Comparison of ENCODE assay signal across 13 cellular contexts in genomic region chr7:105046414-105046813, GRCh38. TPM values are rescaled to one million over a fixed set of nuclear protein-coding genes. Genes with fewer than 3 reads are reported as not detected.
DNase-seq lines count a peak whose midpoint lies in the region; ATAC-seq, FAIRE-seq and TF ChIP-seq lines count a peak whose summit lies in the region.
"Had no signal": no experiment of that assay in that cellular context is flagged by ENCODE, and none has a peak within 500 bp of the region (broad histone marks: within the 10 kb centered on the region; RNA-seq: fewer than 3 reads in every experiment).

No MANE protein-coding gene starts in this region.

- H3K4me3 Mint-ChIP-seq in central memory CD8-positive, alpha-beta T cell: no peak overlapping the region
- no peak overlapping the region for H3K4me3 Mint-ChIP-seq in H9
- H3K4me3 Mint-ChIP-seq: CD8-positive, alpha-beta memory T cell had no signal

- H3K27ac ChIP-seq in AG04450 (ENCODE audit: low read depth, low read length) (no peak overlapping the region), mesenchymal stem cell (ENCODE audit: low read length, poor library complexity, severe bottlenecking) (no peak overlapping the region), H9 (ENCODE audit: insufficient read length, low read depth, low read length) (no peak overlapping the region)
- H3K27ac ChIP-seq: adrenal gland, spleen had no signal

- no peaks in the 10 kb centered on the region for H4K20me1 ChIP-seq in H9 (ENCODE audit: control insufficient read depth, insufficient read depth, insufficient read length)

- H4K91ac ChIP-seq in mesenchymal stem cell (ENCODE audit: low read length) (no peak overlapping the region), H9 (ENCODE audit: insufficient read length, low read depth, low read length) (no peak overlapping the region)

- H3K4me1 ChIP-seq in mesenchymal stem cell (ENCODE audit: control insufficient read depth, insufficient read depth, low read depth, low read length) (peaks cover 4% of the 10 kb centered on the region), H9 (ENCODE audit: insufficient read depth, low read length) (no peaks in the 10 kb centered on the region)

- peaks cover 53% of the 10 kb centered on the region for H3K4me1 Mint-ChIP-seq in central memory CD8-positive, alpha-beta T cell
- H3K4me1 Mint-ChIP-seq in H9: no peaks in the 10 kb centered on the region

- H3K36me3 Mint-ChIP-seq in central memory CD8-positive, alpha-beta T cell (ENCODE audit: insufficient read depth): peaks cover 75% of the 10 kb centered on the region
- H3K36me3 Mint-ChIP-seq in H9 (ENCODE audit: insufficient read depth in 1 of 3, low read depth in 3 of 3): peaks cover 12 to 82% (median 53%) of the 10 kb centered on the region in 3 experiments; a peak in 6 of 7 replicates

- no peak for ATAC-seq in central memory CD8-positive, alpha-beta T cell (replicated peaks; ENCODE audit: extremely low read depth, poor library complexity, severe bottlenecking)
- ATAC-seq in HG02981 (IDR thresholded peaks at IDR 0.05; ENCODE audit: unreplicated experiment) (no peak), HG02642 (IDR thresholded peaks at IDR 0.05; ENCODE audit: poor library complexity, unreplicated experiment) (no peak)

- H3K4me2 ChIP-seq in mesenchymal stem cell (ENCODE audit: low read length, poor library complexity, severe bottlenecking) (no peak overlapping the region), H9 (ENCODE audit: insufficient read depth, insufficient read length, low read length) (no peak overlapping the region)

- no peak overlapping the region for H2BK15ac ChIP-seq in mesenchymal stem cell (ENCODE audit: low read depth, poor library complexity, severe bottlenecking)
- H2BK15ac ChIP-seq in H9 (ENCODE audit: low read depth, low read length): no peak overlapping the region

- H3K9ac ChIP-seq in mesenchymal stem cell (ENCODE audit: low read length) (peak overlapping the region; percentile 40), H9 (ENCODE audit: extremely low read depth, insufficient read length, low read length) (no peak overlapping the region)

- H3K18ac ChIP-seq in mesenchymal stem cell (ENCODE audit: low read depth in 1 of 2, low read length in 2 of 2) (no peak overlapping the region), H9 (ENCODE audit: insufficient read length, low read depth, low read length) (no peak overlapping the region)

- no peak for FAIRE-seq in HTR-8/SVneo (lab: Jason Lieb, UNC)

- H3K14ac ChIP-seq in mesenchymal stem cell (ENCODE audit: low read length in 2 of 2) (no peak overlapping the region), H9 (ENCODE audit: insufficient read depth, low read length) (no peak overlapping the region)

- POLR2A ChIA-PET in AG04450 (lab: Yijun Ruan, JAX): no interaction called here

- H3K27me3 ChIP-seq in AG04450 (ENCODE audit: control insufficient read depth, insufficient read depth, low read length) (no peaks in the 10 kb centered on the region), mesenchymal stem cell (ENCODE audit: control insufficient read depth in 1 of 2, insufficient read depth in 1 of 2, low read length in 2 of 2) (no peaks in the 10 kb centered on the region), H9 (ENCODE audit: insufficient read depth, low read length) (no peaks in the 10 kb centered on the region)
- H3K27me3 ChIP-seq: adrenal gland, spleen had no signal

- H3K79me1 ChIP-seq in mesenchymal stem cell (replicated peaks; ENCODE audit: low read length, poor library complexity, severe bottlenecking) (peaks cover 9% of the 10 kb centered on the region), H9 (ENCODE audit: insufficient read depth, low read depth, low read length, poor library complexity, severe bottlenecking) (no peaks in the 10 kb centered on the region)

- no peak overlapping the region for H3T11ph ChIP-seq in H9 (ENCODE audit: low read length)

- peaks cover 19 to 85% of the 10 kb centered on the region in 2 experiments for H3K36me3 ChIP-seq in mesenchymal stem cell (ENCODE audit: control insufficient read depth in 1 of 2, insufficient read depth in 2 of 2, low read depth in 1 of 2, low read length in 2 of 2)

- H2BK20ac ChIP-seq in H9 (ENCODE audit: low read depth, low read length, poor library complexity, severe bottlenecking): no peak overlapping the region

- H3K79me2 ChIP-seq in H9 (ENCODE audit: insufficient read depth, low read length): no peaks in the 10 kb centered on the region

- H2BK12ac ChIP-seq in mesenchymal stem cell (ENCODE audit: low read length in 2 of 2): no peak overlapping the region
- H2BK12ac ChIP-seq in H9 (ENCODE audit: insufficient read length, low read depth, low read length): no peak overlapping the region

- no CpG with 5 or more reads among the region's 1 CpG for WGBS in mesenchymal stem cell
- WGBS in H9 (ENCODE audit: extremely low coverage, insufficient read length, low lambda C conversion rate): no CpG with 5 or more reads among the region's 1 CpG

- H3K9me3 Mint-ChIP-seq in central memory CD8-positive, alpha-beta T cell: no peaks in the 10 kb centered on the region
- no peaks in the 10 kb centered on the region for H3K9me3 Mint-ChIP-seq in H9
- H3K9me3 Mint-ChIP-seq: CD8-positive, alpha-beta memory T cell had no signal

- TF ChIP-seq CTCF in AG04450 (IDR thresholded peaks at IDR 0.05; ENCODE audit: low read depth, low read length) (no peak), H9 (conservative IDR thresholded peaks at IDR 0.05) (no peak)

- H2AK5ac ChIP-seq in mesenchymal stem cell (ENCODE audit: low read length, severe bottlenecking) (no peak overlapping the region), H9 (ENCODE audit: insufficient read length, low read length) (no peak overlapping the region)

- no peak overlapping the region for H3K56ac ChIP-seq in H9 (ENCODE audit: insufficient read length, low read depth, low read length)

- no peak overlapping the region for H4K5ac ChIP-seq in H9 (ENCODE audit: insufficient read length, low read depth, low read length)

- H3K23me2 ChIP-seq in H9 (ENCODE audit: insufficient read length, low read depth, low read length, poor library complexity, severe bottlenecking): no peaks in the 10 kb centered on the region

- no peak overlapping the region for H3K4ac ChIP-seq in mesenchymal stem cell (ENCODE audit: low read depth in 1 of 2, low read length in 2 of 2)
- no peak overlapping the region for H3K4ac ChIP-seq in H9 (ENCODE audit: low read depth, low read length)

- H4K8ac ChIP-seq in mesenchymal stem cell (ENCODE audit: low read length): no peak overlapping the region
- H4K8ac ChIP-seq in H9 (replicated peaks; ENCODE audit: insufficient read length, low read depth, low read length): no peak overlapping the region

- H2BK5ac ChIP-seq in mesenchymal stem cell (ENCODE audit: low read depth, low read length, poor library complexity, severe bottlenecking): no peak overlapping the region
- no peak overlapping the region for H2BK5ac ChIP-seq in H9 (ENCODE audit: insufficient read length, low read length)

- H3K9me3 ChIP-seq in AG04450 (ENCODE audit: control insufficient read depth, insufficient read depth, low read length) (no peaks in the 10 kb centered on the region), mesenchymal stem cell (ENCODE audit: control insufficient read depth, low read length) (no peaks in the 10 kb centered on the region), H9 (ENCODE audit: control insufficient read depth, low read depth, low read length) (no peaks in the 10 kb centered on the region)
- H3K9me3 ChIP-seq: adrenal gland, spleen had no signal

- H3K27me3 Mint-ChIP-seq in central memory CD8-positive, alpha-beta T cell: no peaks in the 10 kb centered on the region
- H3K27me3 Mint-ChIP-seq in H9 (ENCODE audit: low read depth): no peaks in the 10 kb centered on the region

- H3K27ac Mint-ChIP-seq in central memory CD8-positive, alpha-beta T cell (ENCODE audit: low read depth): peak overlapping the region; percentile 80
- H3K27ac Mint-ChIP-seq in H9: no peak overlapping the region

- H2BK120ac ChIP-seq in mesenchymal stem cell (ENCODE audit: low read depth, low read length) (no peak overlapping the region), H9 (ENCODE audit: low read depth, low read length, poor library complexity, severe bottlenecking) (no peak overlapping the region)

- peak; percentile 6 for DNase-seq in AG04450 (ENCODE audit: low read depth, low spot score)
- peak; percentile 12 for DNase-seq in HTR-8/SVneo (ENCODE audit: insufficient read length, low spot score)
- no peak for DNase-seq in central memory CD8-positive, alpha-beta T cell (ENCODE audit: low spot score in 2 of 2)
- DNase-seq in mesenchymal stem cell: peak; percentile 29
- no peak for DNase-seq in T-helper 2 cell
- no peak for DNase-seq in H9
- DNase-seq: activated CD8-positive, alpha-beta memory T cell treated with anti-CD3 and anti-CD28 coated beads for 24 hours; adrenal gland; CD8-positive, alpha-beta memory T cell; spleen; T1000 had no signal

- H3K23ac ChIP-seq in mesenchymal stem cell (ENCODE audit: low read length in 2 of 2) (no peak overlapping the region), H9 (ENCODE audit: insufficient read length, low read depth, low read length) (no peak overlapping the region)

- H2AFZ ChIP-seq in mesenchymal stem cell (ENCODE audit: low read depth, low read length) (no peak overlapping the region), H9 (ENCODE audit: low read length) (no peak overlapping the region)

- H3K4me3 ChIP-seq in AG04450 (ENCODE audit: low read depth, low read length) (no peak overlapping the region), mesenchymal stem cell (ENCODE audit: insufficient read depth in 1 of 2, low read depth in 1 of 2, low read length in 2 of 2) (no peak overlapping the region)
- H3K4me3 ChIP-seq: adrenal gland, spleen had no signal

- CTCF ChIA-PET in AG04450 (lab: Charles Lee): interaction anchor here (1.8 kb wide), 1 partner anchor 65 kb away, joined by 6 read pairs; no protein-coding TSS in a partner anchor

RNA-seq across cellular contexts. Expression of gene KMT2E, which starts 32.4 kb away (rescaled TPM):
- 13.8 and 24.1 TPM in 2 replicates for polyA plus RNA-seq in AG04450 (2011; rRNA removed)
- polyA minus RNA-seq in AG04450 (2011; rRNA and poly(A)+ RNA removed): 74.9 and 89.4 TPM in 2 replicates
- 37.5 TPM for polyA plus RNA-seq in mesenchymal stem cell (2013, experiment 1 of 2)
- 35.8 TPM for polyA plus RNA-seq in mesenchymal stem cell (2013, experiment 2 of 2)
- total RNA-seq in H9 (2021): 34.2 and 38.2 TPM in 2 replicates

Comparison
In these comparisons a context has a peak if more than half of its experiments do, and no peak if none do; other contexts are left out.
1. DNase-seq: peak in AG04450 (single experiment), HTR-8/SVneo (single experiment) and mesenchymal stem cell (single experiment); none in central memory CD8-positive, alpha-beta T cell (0 of 2), T-helper 2 cell (0 of 5) and H9 (single experiment).